ENCODE assay signal across 15 cellular contexts in genomic region chr16:30778549-30779244, GRCh38. TPM values are rescaled to one million over a fixed set of nuclear protein-coding genes. Genes with fewer than 3 reads are reported as not detected.
DNase-seq lines count a peak whose midpoint lies in the region; ATAC-seq, FAIRE-seq and TF ChIP-seq lines count a peak whose summit lies in the region.
"Had no signal": no experiment of that assay in that cellular context is flagged by ENCODE, and none has a peak within 500 bp of the region (broad histone marks: within the 10 kb centered on the region; RNA-seq: fewer than 3 reads in every experiment).

No MANE protein-coding gene starts in this region.

- H3K36me3 ChIP-seq in HEK293 (ENCODE audit: control insufficient read depth in 2 of 2, insufficient read depth in 1 of 2, low read length in 2 of 2) (peaks cover 0 to 62% of the 10 kb centered on the region in 2 experiments; a peak in 1 of 3 replicates), K562 (ENCODE audit: control insufficient read depth, insufficient read depth, low read length) (peaks cover 51% of the 10 kb centered on the region; the same call in 2 of the 3 replicates), osteoblast (ENCODE audit: insufficient read depth, low read length) (peaks cover 41% of the 10 kb centered on the region)

- DNase-seq in K562 (ENCODE audit: extremely low read depth in 1 of 4, low spot score in 3 of 4): peak; percentile 76 to 91 (median 85)
- peak; percentile 89 for DNase-seq in osteoblast (ENCODE audit: insufficient read length, low spot score, missing footprints)
- no peak for DNase-seq in NCI-H1417 treated with DMSO at 0.1 percent for 48 hours (lab: John Stamatoyannopoulos, UW)
- DNase-seq in NCI-H2107 (lab: John Stamatoyannopoulos, UW): no peak
- no peak for DNase-seq in immature natural killer cell
- DNase-seq: activated CD8-positive, alpha-beta memory T cell treated with anti-CD3 and anti-CD28 coated beads, Interleukin-2, amount 10 ng/mL, durations not matched to agents 7 days and 5 days; brain microvascular endothelial cell; COR-L47; NCI-H1105 treated with DMSO at 0.1 percent for 48 hours; NK-92 treated with Interleukin-12 subunit alpha and Interleukin-12 subunit beta, amount 100 ng/mL, for 24 hours; retina; T-helper 2 cell had no signal

- TF ChIP-seq CTCF in HEK293 (tag by site-specific recombination; IDR thresholded peaks at IDR 0.05) (no peak), K562 (IDR thresholded peaks at IDR 0.05 in 2 of 3, conservative IDR thresholded peaks at IDR 0.05 in 1 of 3; ENCODE audit: insufficient read depth in 2 of 3, low read depth in 1 of 3, low read length in 3 of 3) (no peak), osteoblast (IDR thresholded peaks at IDR 0.05; ENCODE audit: extremely low read depth, low read depth, low read length) (no peak)

- peaks cover 3 to 10% (median 6%) of the 10 kb centered on the region in 3 donors for H3K27me3 Mint-ChIP-seq in immature natural killer cell (ENCODE audit: low read depth in 3 of 3)
- H3K27me3 Mint-ChIP-seq: activated CD8-positive, alpha-beta memory T cell treated with anti-CD3 and anti-CD28 coated beads, Interleukin-2, amount 10 ng/mL, durations not matched to agents 7 days and 5 days had no signal

- H3K27ac Mint-ChIP-seq in immature natural killer cell: peak overlapping the region in 3 of 6 donors; percentile 25 to 66 (median 46)
- H3K27ac Mint-ChIP-seq: activated CD8-positive, alpha-beta memory T cell treated with anti-CD3 and anti-CD28 coated beads, Interleukin-2, amount 10 ng/mL, durations not matched to agents 7 days and 5 days had no signal

- peak overlapping the region; percentile 45 to 89 for H3K9ac ChIP-seq in K562 (ENCODE audit: insufficient read depth in 1 of 2, low read depth in 2 of 2, low read length in 2 of 2)

- no peak for TF ChIP-seq RAD21 in K562 (CRISPR knock-in tag; conservative IDR thresholded peaks at IDR 0.05 in 1 of 2, IDR thresholded peaks at IDR 0.05 in 1 of 2)

- H3K4me1 Mint-ChIP-seq in immature natural killer cell: peaks cover 18 to 21% of the 10 kb centered on the region in 2 donors

- peak; percentile 78 for ATAC-seq in K562
- ATAC-seq: activated CD8-positive, alpha-beta memory T cell treated with anti-CD3 and anti-CD28 coated beads, Interleukin-2, amount 10 ng/mL, durations not matched to agents 7 days and 5 days had no signal

- H3K27ac ChIP-seq in HEK293 (ENCODE audit: extremely low read depth, low read depth, low read length) (peak overlapping the region; percentile 33; the same call in 1 of the 2 replicates), K562 (ENCODE audit: extremely low read depth, low read depth, low read length) (peak overlapping the region; percentile 94), osteoblast (ENCODE audit: low read depth, low read length) (peak overlapping the region; percentile 28)
- H3K27ac ChIP-seq: brain microvascular endothelial cell, vagina had no signal

- no peaks in the 10 kb centered on the region for H3K9me1 ChIP-seq in K562 (ENCODE audit: control insufficient read depth, insufficient read depth, low read length)

- in situ Hi-C loops in K562 (cut with MboI): no loop called here

- intact Hi-C loops in K562 (cut with micrococcal nuclease): loop anchor here (1.0 to 10.0 kb wide), 3 partner anchors 36 to 144 kb away; partner anchors contain the start of gene FBXL19

- H2AFZ ChIP-seq in K562 (ENCODE audit: low read depth, low read length) (peak overlapping the region; percentile 36), osteoblast (ENCODE audit: low read length) (no peak overlapping the region)

- BruUV-seq in K562 (replicated peaks; lab: Mats Ljungman, UMichigan): TSS peak; percentile 12

- H3K4me2 ChIP-seq in K562 (ENCODE audit: insufficient read depth, low read length) (peak overlapping the region; percentile 95), osteoblast (ENCODE audit: insufficient read depth, low read length) (no peak overlapping the region)

- H3K4me1 ChIP-seq in HEK293 (ENCODE audit: control insufficient read depth, insufficient read depth, low read length) (no peaks in the 10 kb centered on the region; the same call in 1 of the 2 replicates), K562 (replicated peaks in 1 of 2; ENCODE audit: control insufficient read depth in 2 of 2, insufficient read depth in 2 of 2, low read length in 2 of 2) (peaks cover 27 to 55% of the 10 kb centered on the region in 2 experiments), osteoblast (ENCODE audit: insufficient read depth, low read length) (peaks cover 14% of the 10 kb centered on the region)

- CTCF ChIA-PET in HEK293 (lab: Yijun Ruan, JAX) (interaction anchor here (0.7 to 1.3 kb wide), 4 partner anchors 11 to 66 kb away, joined by 3 to 5 read pairs (median 3); no protein-coding TSS in a partner anchor), K562 (lab: Yijun Ruan, JAX; ENCODE audit: low intra/inter-chr PET ratio) (no interaction called here)

- POLR2A ChIA-PET in HEK293 (lab: Yijun Ruan, JAX) (interaction anchor here (0.6 to 2.7 kb wide), 15 partner anchors 8 to 767 kb away, joined by 3 to 25 read pairs (median 4); partner anchors contain the start of genes ALDOA, FBRS, PHKG2 and ZNF629), K562 (lab: Yijun Ruan, JAX) (interaction anchor here (0.6 to 2.6 kb wide), 23 partner anchors 8 to 1095 kb away, joined by 3 to 16 read pairs (median 5); partner anchors contain the start of genes KAT8, PHKG2, ZNF267 and ZNF629)

- H3K9me3 Mint-ChIP-seq in immature natural killer cell: no peaks in the 10 kb centered on the region

- 43% methylated on average over 14 of the region's 14 CpGs for WGBS in K562 (ENCODE audit: insufficient coverage, low coverage, missing lambda C conversion rate)

- H3K27me3 ChIP-seq in K562 (ENCODE audit: control insufficient read depth in 2 of 2, insufficient read depth in 2 of 2, low read length in 2 of 2) (no peaks in the 10 kb centered on the region), osteoblast (ENCODE audit: insufficient read depth, low read length) (no peaks in the 10 kb centered on the region)
- H3K27me3 ChIP-seq: brain microvascular endothelial cell, vagina had no signal

- peak; percentile 58 for TF ChIP-seq POLR2A in K562 (conservative IDR thresholded peaks at IDR 0.05)

- H3K9me3 ChIP-seq in HEK293 (ENCODE audit: control insufficient read depth, insufficient read depth, low read depth, low read length): no peaks in the 10 kb centered on the region
- no peaks in the 10 kb centered on the region for H3K9me3 ChIP-seq in K562 (replicated peaks; ENCODE audit: control insufficient read depth, insufficient read depth, low read depth, low read length)
- no peaks in the 10 kb centered on the region for H3K9me3 ChIP-seq in osteoblast (ENCODE audit: low read depth, low read length)
- H3K9me3 ChIP-seq: vagina had no signal

- TF ChIP-seq EP300 in K562 (IDR thresholded peaks at IDR 0.05; ENCODE audit: low read length): no peak

- H3K79me2 ChIP-seq in K562 (ENCODE audit: control insufficient read depth, insufficient read depth, low read length) (peaks cover 33% of the 10 kb centered on the region), osteoblast (ENCODE audit: insufficient read depth, low read length) (peaks cover 4% of the 10 kb centered on the region)

- H3K4me3 ChIP-seq in HEK293 (ENCODE audit: low read depth, low read length) (no peak overlapping the region), K562 (no peak overlapping the region), osteoblast (ENCODE audit: insufficient read depth, low read length) (no peak overlapping the region)
- H3K4me3 ChIP-seq: vagina had no signal

- H4K20me1 ChIP-seq in K562 (replicated peaks; ENCODE audit: control insufficient read depth, insufficient read depth, low read length) (no peaks in the 10 kb centered on the region; the same call in 1 of the 2 replicates), osteoblast (ENCODE audit: insufficient read depth, low read length) (no peaks in the 10 kb centered on the region)

- FAIRE-seq in K562 (lab: Jason Lieb, UNC): peak; percentile 97
- FAIRE-seq: GM12891 had no signal

- no peak overlapping the region for H3K4me3 Mint-ChIP-seq in immature natural killer cell
- H3K4me3 Mint-ChIP-seq: activated CD8-positive, alpha-beta memory T cell treated with anti-CD3 and anti-CD28 coated beads, Interleukin-2, amount 10 ng/mL, durations not matched to agents 7 days and 5 days had no signal

- H3K36me3 Mint-ChIP-seq in immature natural killer cell: peaks cover 0 to 3% (median 0%) of the 10 kb centered on the region in 3 donors
- H3K36me3 Mint-ChIP-seq: activated CD8-positive, alpha-beta memory T cell treated with anti-CD3 and anti-CD28 coated beads, Interleukin-2, amount 10 ng/mL, durations not matched to agents 7 days and 5 days had no signal

RNA-seq across cellular contexts. Expression of gene ZNF629, which starts 8.3 kb away (rescaled TPM):
- total RNA-seq in K562 (2011; cell fraction: chromatin; rRNA removed; ENCODE audit: low replicate concordance): 6.8 and 16.5 TPM in 2 replicates
- total RNA-seq in K562 (2011; cell fraction: nucleolus; rRNA removed): 8.6 and 11.3 TPM in 2 replicates
- total RNA-seq in K562 (2011; cell fraction: nucleoplasm; rRNA removed): 6.7 and 7.3 TPM in 2 replicates
- total RNA-seq in K562 (2014; rRNA removed) (13.8 and 14.9 TPM in 2 replicates), K562 (2014; rRNA removed; fragmentation: Illumina TruSeq; extraction: Trizol) (6.7 and 7.3 TPM in 2 replicates), K562 (2015; rRNA removed; fragmentation: Illumina TruSeq; extraction: Trizol) (9.2 and 10.0 TPM in 2 replicates), K562 (2021) (16.5 and 18.8 TPM in 2 replicates), osteoblast (15.3 and 16.3 TPM in 2 replicates)
- polyA plus RNA-seq in K562 (2011; rRNA removed) (2.6 and 4.4 TPM in 2 replicates), K562 (2014; fragmentation: Illumina TruSeq; extraction: Trizol) (11.6 and 12.4 TPM in 2 replicates), K562 (2014; fragmentation: Nextera tagmentation; extraction: Ambion mirVana) (under 1 TPM; 0.44 to 0.66 TPM), K562 (2014; rRNA removed) (6.1 and 7.4 TPM in 2 replicates), immature natural killer cell (1 to 10 TPM in 1 of 3 donors, under 1 TPM in 2; 0.09 to 1.1 (median 0.16) TPM)
- polyA plus RNA-seq in K562 (2011; cell fraction: cytosol; rRNA removed): 4.0 and 5.6 TPM in 2 replicates
- polyA plus RNA-seq in K562 (2011; cell fraction: nucleus; rRNA removed): 7.1 and 10.9 TPM in 2 replicates
- 12.0 and 13.0 TPM in 2 replicates for polyA plus RNA-seq in K562 (2012)
- polyA minus RNA-seq in K562 (2011; rRNA and poly(A)+ RNA removed): 4.2 and 5.3 TPM in 2 replicates
- 9.2 and 9.8 TPM in 2 replicates for polyA minus RNA-seq in K562 (2011; cell fraction: cytosol; rRNA and poly(A)+ RNA removed)
- 8.3 and 11.2 TPM in 2 replicates for polyA minus RNA-seq in K562 (2011; cell fraction: nucleus; rRNA and poly(A)+ RNA removed)

RNA-seq across cellular contexts. Expression of gene RNF40, which starts 16.6 kb away (rescaled TPM):
- 149 and 268 TPM in 2 replicates for total RNA-seq in K562 (2011; cell fraction: chromatin; rRNA removed; ENCODE audit: low replicate concordance)
- 112 and 115 TPM in 2 replicates for total RNA-seq in K562 (2011; cell fraction: nucleolus; rRNA removed)
- 105 and 116 TPM in 2 replicates for total RNA-seq in K562 (2011; cell fraction: nucleoplasm; rRNA removed)
- 81.9 and 95.6 TPM in 2 replicates for total RNA-seq in K562 (2014; rRNA removed)
- 73.7 and 81.5 TPM in 2 replicates for total RNA-seq in K562 (2014; rRNA removed; fragmentation: Illumina TruSeq; extraction: Trizol)
- total RNA-seq in K562 (2015; rRNA removed; fragmentation: Illumina TruSeq; extraction: Trizol): 76.4 and 82.9 TPM in 2 replicates
- total RNA-seq in K562 (2021): 124 and 129 TPM in 2 replicates
- 91.7 and 97.8 TPM in 2 replicates for polyA plus RNA-seq in K562 (2011; rRNA removed)
- 60.8 and 77.4 TPM in 2 replicates for polyA plus RNA-seq in K562 (2011; cell fraction: cytosol; rRNA removed)
- polyA plus RNA-seq in K562 (2011; cell fraction: nucleus; rRNA removed): 137 and 170 TPM in 2 replicates
- polyA plus RNA-seq in K562 (2012): 78.5 and 80.4 TPM in 2 replicates
- 107 and 115 TPM in 2 replicates for polyA plus RNA-seq in K562 (2014; fragmentation: Illumina TruSeq; extraction: Trizol)
- polyA plus RNA-seq in K562 (2014; fragmentation: Nextera tagmentation; extraction: Ambion mirVana): 1 to 10 TPM; 6.2 to 9.1 TPM
- 68.2 and 75.6 TPM in 2 replicates for polyA plus RNA-seq in K562 (2014; rRNA removed)
- polyA minus RNA-seq in K562 (2011; rRNA and poly(A)+ RNA removed): 89.9 and 91.7 TPM in 2 replicates
- 61.7 and 77.1 TPM in 2 replicates for polyA minus RNA-seq in K562 (2011; cell fraction: cytosol; rRNA and poly(A)+ RNA removed)
- 39.2 and 51.2 TPM in 2 replicates for polyA minus RNA-seq in K562 (2011; cell fraction: nucleus; rRNA and poly(A)+ RNA removed)
- 63.1 and 88.3 TPM in 2 replicates for total RNA-seq in osteoblast
- polyA plus RNA-seq in immature natural killer cell: 10 to 100 TPM; 19.3 to 87.3 (median 24.6) TPM

RNA-seq across cellular contexts. Expression of gene CFAP119, which starts 16.8 kb away (rescaled TPM):
- 23.0 and 52.3 TPM in 2 replicates for total RNA-seq in K562 (2011; cell fraction: chromatin; rRNA removed; ENCODE audit: low replicate concordance)
- 44.0 and 46.5 TPM in 2 replicates for total RNA-seq in K562 (2011; cell fraction: nucleolus; rRNA removed)
- 24.7 and 39.0 TPM in 2 replicates for total RNA-seq in K562 (2011; cell fraction: nucleoplasm; rRNA removed)
- total RNA-seq in K562 (2014; rRNA removed) (16.1 and 18.5 TPM in 2 replicates), K562 (2014; rRNA removed; fragmentation: Illumina TruSeq; extraction: Trizol) (4.2 and 6.1 TPM in 2 replicates), K562 (2015; rRNA removed; fragmentation: Illumina TruSeq; extraction: Trizol) (7.0 and 7.4 TPM in 2 replicates), K562 (2021) (18.4 and 20.0 TPM in 2 replicates), osteoblast (2.4 and 2.9 TPM in 2 replicates)
- polyA plus RNA-seq in K562 (2011; rRNA removed) (13.5 and 16.3 TPM in 2 replicates), K562 (2014; fragmentation: Illumina TruSeq; extraction: Trizol) (9.0 and 9.6 TPM in 2 replicates), K562 (2014; fragmentation: Nextera tagmentation; extraction: Ambion mirVana) (1 to 10 TPM; 5.5 to 6.2 TPM), K562 (2014; rRNA removed) (33.7 and 38.2 TPM in 2 replicates), immature natural killer cell (1 to 10 TPM in 1 of 3 donors, under 1 TPM in 1, not detected in 1; 0.76 to 1.0 TPM)
- polyA plus RNA-seq in K562 (2011; cell fraction: cytosol; rRNA removed): 10.6 and 19.6 TPM in 2 replicates
- 107 and 225 TPM in 2 replicates for polyA plus RNA-seq in K562 (2011; cell fraction: nucleus; rRNA removed)
- 14.9 and 20.9 TPM in 2 replicates for polyA plus RNA-seq in K562 (2012)
- polyA minus RNA-seq in K562 (2011; rRNA and poly(A)+ RNA removed): 1.2 and 2.5 TPM in 2 replicates
- polyA minus RNA-seq in K562 (2011; cell fraction: cytosol; rRNA and poly(A)+ RNA removed): 3.8 and 4.2 TPM in 2 replicates
- polyA minus RNA-seq in K562 (2011; cell fraction: nucleus; rRNA and poly(A)+ RNA removed): 16.9 and 21.3 TPM in 2 replicates

RNA-seq across cellular contexts. Expression of gene PHKG2, which starts 30.5 kb away (rescaled TPM):
- total RNA-seq in K562 (2011; cell fraction: chromatin; rRNA removed; ENCODE audit: low replicate concordance): 128 and 290 TPM in 2 replicates
- total RNA-seq in K562 (2011; cell fraction: nucleolus; rRNA removed): 161 and 163 TPM in 2 replicates
- total RNA-seq in K562 (2011; cell fraction: nucleoplasm; rRNA removed): 157 and 194 TPM in 2 replicates
- total RNA-seq in K562 (2014; rRNA removed): 30.7 and 45.9 TPM in 2 replicates
- 18.3 and 21.2 TPM in 2 replicates for total RNA-seq in K562 (2014; rRNA removed; fragmentation: Illumina TruSeq; extraction: Trizol)
- 23.9 and 25.2 TPM in 2 replicates for total RNA-seq in K562 (2015; rRNA removed; fragmentation: Illumina TruSeq; extraction: Trizol)
- total RNA-seq in K562 (2021): 39.7 and 40.7 TPM in 2 replicates
- polyA plus RNA-seq in K562 (2011; rRNA removed): 44.1 and 54.4 TPM in 2 replicates
- 44.6 and 56.8 TPM in 2 replicates for polyA plus RNA-seq in K562 (2011; cell fraction: cytosol; rRNA removed)
- polyA plus RNA-seq in K562 (2011; cell fraction: nucleus; rRNA removed): 182 and 233 TPM in 2 replicates
- 30.6 and 41.6 TPM in 2 replicates for polyA plus RNA-seq in K562 (2012)
- polyA plus RNA-seq in K562 (2014; fragmentation: Illumina TruSeq; extraction: Trizol): 39.2 and 41.0 TPM in 2 replicates
- 10 to 100 TPM in 1 of 2 experiments, 1 to 10 TPM in 1; 5.8 to 14.1 TPM for polyA plus RNA-seq in K562 (2014; fragmentation: Nextera tagmentation; extraction: Ambion mirVana)
- polyA plus RNA-seq in K562 (2014; rRNA removed): 50.4 and 54.2 TPM in 2 replicates
- 19.6 and 26.2 TPM in 2 replicates for polyA minus RNA-seq in K562 (2011; rRNA and poly(A)+ RNA removed)
- polyA minus RNA-seq in K562 (2011; cell fraction: cytosol; rRNA and poly(A)+ RNA removed): 14.9 and 17.4 TPM in 2 replicates
- polyA minus RNA-seq in K562 (2011; cell fraction: nucleus; rRNA and poly(A)+ RNA removed): 36.2 and 39.6 TPM in 2 replicates
- 20.3 and 25.0 TPM in 2 replicates for total RNA-seq in osteoblast
- 10 to 100 TPM; 49.2 to 91.0 (median 62.7) TPM for polyA plus RNA-seq in immature natural killer cell

Comparison
In these comparisons a context has a peak if more than half of its experiments do, and no peak if none do; other contexts are left out.
1. H3K27ac ChIP-seq: peak in every context shown above with its lines; median percentile 94 in K562; 33 in HEK293; 28 in osteoblast.
2. DNase-seq: peak in K562 (4 of 4) and osteoblast (single experiment); none in NCI-H1417 treated with DMSO at 0.1 percent for 48 hours (single experiment), NCI-H2107 (single experiment) and immature natural killer cell (0 of 3).
3. Of the 44 proteins assayed by ChIP-seq in both K562 and HEK293: peak only in K562: none; only in HEK293: KLF1, PATZ1, SP2 and ZNF449; in both: PRDM10 and TRIM28; in neither: 36; mixed calls (peak in some experiments, not most) for 2.